Comparison of ENCODE assay signal across 1 cellular context in the genomic region with DNA sequence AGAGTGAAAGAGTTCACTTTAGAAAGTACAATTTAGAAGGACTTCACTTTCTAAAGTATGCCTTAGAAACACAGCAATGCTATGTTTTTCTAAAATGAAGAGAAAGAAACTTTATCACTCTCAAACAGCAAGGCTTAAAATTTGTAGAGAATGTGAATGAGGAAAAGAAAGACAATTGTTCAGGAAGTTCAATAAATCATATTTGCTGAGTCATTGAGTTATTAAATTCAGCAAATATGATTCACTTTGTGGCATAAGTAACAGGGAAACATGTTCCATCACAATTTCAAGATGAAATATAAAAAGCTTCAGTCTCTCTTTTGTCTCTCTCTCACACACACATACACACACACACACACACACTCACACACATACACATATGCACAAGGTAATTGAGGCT.
TF ChIP-seq lines count a peak whose summit lies in the region.

No MANE protein-coding gene starts in this region.

TF ChIP-seq in endothelial cell of umbilical vein, 7 proteins besides CTCF, POLR2A, EP300 and RAD21 (continued from another document):
- TF ChIP-seq POLR2AphosphoS5 (IDR thresholded peaks at IDR 0.05; ENCODE audit: insufficient read depth, low read depth, low read length) = peak; percentile 42
- TF ChIP-seq GATA2 (IDR thresholded peaks at IDR 0.05; ENCODE audit: insufficient read depth, insufficient read length, low read depth, low read length) = peak; percentile 51
- peak; percentile 89 for TF ChIP-seq JUN (IDR thresholded peaks at IDR 0.05; ENCODE audit: borderline replicate concordance, insufficient read depth, insufficient read length, low read depth)
